16 cellular contexts compared by ENCODE assay signal in the genomic region with DNA sequence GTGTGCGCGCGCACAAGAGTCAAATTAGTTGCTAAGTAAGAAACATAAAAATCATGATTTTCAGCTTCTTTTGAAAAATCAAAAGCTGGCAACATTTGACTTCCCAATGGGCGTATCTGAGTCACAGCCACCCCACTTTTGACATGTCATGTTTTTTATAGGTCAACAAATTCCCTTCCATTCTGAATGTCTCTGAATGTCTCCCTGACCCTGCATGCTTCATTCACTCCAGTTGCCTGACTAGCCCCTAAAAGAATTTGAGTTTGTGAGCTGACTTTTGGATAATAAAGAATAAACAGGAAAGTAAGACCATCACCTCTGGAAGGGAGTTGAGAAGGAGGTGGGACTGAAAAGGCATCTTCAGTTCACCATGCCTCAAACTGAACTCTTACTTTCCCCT. TPM values are rescaled to one million over a fixed set of nuclear protein-coding genes. Genes with fewer than 3 reads are reported as not detected.
A peak's percentile ranks its signal among the peaks of the same experiment; 100 is the strongest.
DNase-seq lines count a peak whose midpoint lies in the region; ATAC-seq and TF ChIP-seq lines count a peak whose summit lies in the region.
"Had no signal": no experiment of that assay in that cellular context is flagged by ENCODE, and none has a peak within 500 bp of the region (broad histone marks: within the 10 kb centered on the region; RNA-seq: fewer than 3 reads in every experiment).

No MANE protein-coding gene starts in this region.

- ATAC-seq in IMR-90 (ENCODE audit: low read depth) (no peak), GM21390 (IDR thresholded peaks at IDR 0.05; ENCODE audit: unreplicated experiment) (no peak), GM21528 (IDR thresholded peaks at IDR 0.05; ENCODE audit: low FRiP score, unreplicated experiment) (no peak)
- ATAC-seq: HCT116 had no signal

- CTCF ChIA-PET in IMR-90 (lab: Yijun Ruan, JAX) = interaction anchor here (0.9 kb wide), 1 partner anchor 19 kb away, joined by 3 read pairs; no protein-coding TSS in a partner anchor

- H3K36me3 ChIP-seq in GM23248 (ENCODE audit: low read depth) = no peaks in the 10 kb centered on the region
- no peaks in the 10 kb centered on the region for H3K36me3 ChIP-seq in IMR-90 (ENCODE audit: control insufficient read depth, insufficient read depth, low read length)

- H4K8ac ChIP-seq in IMR-90 (ENCODE audit: low read depth in 2 of 2, low read length in 2 of 2) = no peak overlapping the region

- H3K79me1 ChIP-seq in IMR-90 (ENCODE audit: low read depth in 1 of 2, low read length in 2 of 2) = no peaks in the 10 kb centered on the region

- no peak overlapping the region for H3K18ac ChIP-seq in IMR-90 (ENCODE audit: low read depth, low read length)

- no peak overlapping the region for H3K27ac ChIP-seq in GM23248
- H3K27ac ChIP-seq in IMR-90 (ENCODE audit: insufficient read depth, low read length) = no peak overlapping the region

- TF ChIP-seq RAD21 in IMR-90 (IDR thresholded peaks at IDR 0.05; ENCODE audit: low read length) = no peak

- H3K4me2 ChIP-seq in GM23248 (ENCODE audit: unreplicated experiment) = no peak overlapping the region
- H3K4me2 ChIP-seq in IMR-90 (ENCODE audit: low read depth, low read length) = no peak overlapping the region

- peak overlapping the region; percentile 19 for H3K14ac ChIP-seq in IMR-90 (replicated peaks; ENCODE audit: low read depth, low read length)

- H3K9me3 ChIP-seq in GM23248 (ENCODE audit: low read depth) = no peaks in the 10 kb centered on the region
- H3K9me3 ChIP-seq in IMR-90 (ENCODE audit: control insufficient read depth, insufficient read depth, low read length) = no peaks in the 10 kb centered on the region

- no peak overlapping the region for H2BK20ac ChIP-seq in IMR-90 (ENCODE audit: low read depth, low read length)

- H2BK15ac ChIP-seq in IMR-90 (ENCODE audit: low read depth, low read length) = no peak overlapping the region

- H4K5ac ChIP-seq in IMR-90 (ENCODE audit: low read depth, low read length) = no peak overlapping the region

- peak; percentile 51 for DNase-seq in EH (ENCODE audit: low read depth)
- peak; percentile 17 for DNase-seq in GM23248
- no peak for DNase-seq in IMR-90
- peak; percentile 12 for DNase-seq in renal cortical epithelial cell (ENCODE audit: low read depth)
- no peak for DNase-seq in NCI-H187 treated with DMSO at 0.1 percent for 48 hours (lab: John Stamatoyannopoulos, UW)
- DNase-seq in NK-92 (lab: John Stamatoyannopoulos, UW; ENCODE audit: unreplicated experiment) = no peak
- DNase-seq: C1 segment of cervical spinal cord; CD4-positive, alpha-beta memory T cell; COR-L47; DMS153; DND-41; GF-D8; H9 had no signal

- no peak overlapping the region for H2AK5ac ChIP-seq in IMR-90 (ENCODE audit: low read depth, low read length)

- dilution Hi-C loops in IMR-90 (cut with HindIII; ENCODE audit: low sequenced_read_pairs, unreplicated experiment) = no loop called here

- POLR2A ChIA-PET in IMR-90 (lab: Charles Lee; ENCODE audit: unreplicated experiment) = no interaction called here

- intact Hi-C loops in IMR-90 (cut with micrococcal nuclease) = no loop called here

- H3K9me1 ChIP-seq in IMR-90 (ENCODE audit: insufficient read depth, low read length) = no peaks in the 10 kb centered on the region; the same call in 1 of the 2 replicates

- in situ Hi-C loops in GM23248 (cut with MboI) = no loop called here
- in situ Hi-C loops in IMR-90 (cut with MboI; ENCODE audit: low sequenced_read_pairs) = no loop called here

- no TSS peak for BruUV-seq in IMR-90 (replicated peaks; lab: Mats Ljungman, UMichigan)

- no peak overlapping the region for H2BK120ac ChIP-seq in IMR-90 (ENCODE audit: low read depth, low read length)

- no peak overlapping the region for H3K56ac ChIP-seq in IMR-90 (ENCODE audit: extremely low read depth, insufficient read depth, low read length)

- H3F3A ChIP-seq in GM23248 (ENCODE audit: insufficient read depth) = peaks cover 20% of the 10 kb centered on the region; the same call in 1 of the 2 replicates

- H2AFZ ChIP-seq in GM23248 (no peak overlapping the region), IMR-90 (replicated peaks; ENCODE audit: low read length, poor library complexity) (no peak overlapping the region)

- no peak overlapping the region for H2AK9ac ChIP-seq in IMR-90 (replicated peaks; ENCODE audit: low read depth, low read length, poor library complexity)

- H3K4me3 ChIP-seq in GM23248 (no peak overlapping the region), IMR-90 (ENCODE audit: insufficient read depth, low read depth, low read length) (no peak overlapping the region)

- H3K27me3 ChIP-seq in GM23248 (replicated peaks; ENCODE audit: insufficient read depth) (no peaks in the 10 kb centered on the region), IMR-90 (ENCODE audit: control insufficient read depth, insufficient read depth, low read length) (peaks cover 2% of the 10 kb centered on the region; the same call in 1 of the 2 replicates)

- H3K4me1 ChIP-seq in GM23248 (ENCODE audit: insufficient read depth) (peaks cover 38% of the 10 kb centered on the region), IMR-90 (ENCODE audit: control insufficient read depth, insufficient read depth, low read length) (peaks cover 4% of the 10 kb centered on the region; the same call in 1 of the 2 replicates)

- no peak overlapping the region for H4K91ac ChIP-seq in IMR-90 (ENCODE audit: insufficient read depth, low read depth, low read length)

- H3K9ac ChIP-seq in GM23248 (no peak overlapping the region), IMR-90 (ENCODE audit: low read depth, low read length) (no peak overlapping the region)

- no peak for TF ChIP-seq POLR2A in IMR-90 (IDR thresholded peaks at IDR 0.05; ENCODE audit: low read depth, low read length)

- WGBS in GM23248 (ENCODE audit: low coverage in 1 of 2, low lambda C conversion rate in 2 of 2, missing lambda C conversion rate in 2 of 2), 2 experiments = 72 to 98% methylated on average over 3 to 4 of the region's 4 CpGs
- no CpG with 5 or more reads among the region's 4 CpGs for WGBS in IMR-90 (ENCODE audit: extremely low coverage in 2 of 2, insufficient read length in 1 of 2), 2 experiments

- H2BK5ac ChIP-seq in IMR-90 (ENCODE audit: low read depth, low read length, poor library complexity, severe bottlenecking) = no peak overlapping the region

- no peaks in the 10 kb centered on the region for H3K79me2 ChIP-seq in GM23248 (ENCODE audit: insufficient read depth)

- no peaks in the 10 kb centered on the region for H3K9me2 ChIP-seq in GM23248 (ENCODE audit: insufficient read depth)

- no peak overlapping the region for H3K4ac ChIP-seq in IMR-90 (ENCODE audit: low read depth, low read length)

- H3K23ac ChIP-seq in IMR-90 (ENCODE audit: low read depth, low read length) = no peak overlapping the region; the same call in 1 of the 2 replicates

- H4K20me1 ChIP-seq in GM23248 (ENCODE audit: insufficient read depth) (no peaks in the 10 kb centered on the region), IMR-90 (ENCODE audit: insufficient read depth, low read length) (no peaks in the 10 kb centered on the region)

- no peak for TF ChIP-seq CTCF in IMR-90 (conservative IDR thresholded peaks at IDR 0.05; ENCODE audit: low read depth, low read length)

TF ChIP-seq in IMR-90, 13 proteins besides CTCF, POLR2A, EP300 and RAD21:
- TF ChIP-seq RFX5 (IDR thresholded peaks at IDR 0.05; ENCODE audit: low read depth, low read length) (no peak), MXI1 (IDR thresholded peaks at IDR 0.05; ENCODE audit: borderline replicate concordance, low read depth, low read length) (no peak), NFE2L2 (IDR thresholded peaks at IDR 0.05; ENCODE audit: low read depth, low read length) (no peak), MAZ (IDR thresholded peaks at IDR 0.05; ENCODE audit: borderline replicate concordance, low read depth, low read length) (no peak), CEBPB (IDR thresholded peaks at IDR 0.05; ENCODE audit: low read depth, low read length) (no peak), SMC3 (IDR thresholded peaks at IDR 0.05; ENCODE audit: low read depth, low read length) (no peak)
- TF ChIP-seq, protein P1, sequence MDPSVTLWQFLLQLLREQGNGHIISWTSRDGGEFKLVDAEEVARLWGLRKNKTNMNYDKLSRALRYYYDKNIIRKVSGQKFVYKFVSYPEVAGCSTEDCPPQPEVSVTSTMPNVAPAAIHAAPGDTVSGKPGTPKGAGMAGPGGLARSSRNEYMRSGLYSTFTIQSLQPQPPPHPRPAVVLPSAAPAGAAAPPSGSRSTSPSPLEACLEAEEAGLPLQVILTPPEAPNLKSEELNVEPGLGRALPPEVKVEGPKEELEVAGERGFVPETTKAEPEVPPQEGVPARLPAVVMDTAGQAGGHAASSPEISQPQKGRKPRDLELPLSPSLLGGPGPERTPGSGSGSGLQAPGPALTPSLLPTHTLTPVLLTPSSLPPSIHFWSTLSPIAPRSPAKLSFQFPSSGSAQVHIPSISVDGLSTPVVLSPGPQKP (IDR thresholded peaks at IDR 0.05; ENCODE audit: borderline replicate concordance, low read depth, low read length) = no peak

RNA-seq across cellular contexts. Expression of a gene that starts 20.2 kb away (rescaled TPM):
- total RNA-seq in GM23248 (2014; rRNA removed; shearing (Covaris generic)) = 19.6 and 23.3 TPM in 2 replicates
- 4.9 and 6.2 TPM in 2 replicates for polyA plus RNA-seq in GM23248 (2016; fragmentation: Nextera tagmentation; extraction: Ambion mirVana)
- total RNA-seq in IMR-90 (2012; rRNA removed) = 22.5 and 22.8 TPM in 2 replicates
- 5.7 TPM in 2 replicates for polyA plus RNA-seq in IMR-90 (2012; rRNA removed)
- 3.0 and 3.7 TPM in 2 replicates for polyA plus RNA-seq in IMR-90 (2012; cell fraction: cytosol; rRNA removed)
- 5.5 and 9.3 TPM in 2 replicates for polyA plus RNA-seq in IMR-90 (2012; cell fraction: nucleus; rRNA removed; ENCODE audit: low replicate concordance)
- total RNA-seq in renal cortical epithelial cell = 75.5 and 100 TPM in 2 replicates

Comparison
In these comparisons a context has a peak if more than half of its experiments do, and no peak if none do; other contexts are left out.
1. DNase-seq: peak in EH (single experiment), GM23248 (single experiment) and renal cortical epithelial cell (single experiment); none in IMR-90 (single experiment), NCI-H187 treated with DMSO at 0.1 percent for 48 hours (single experiment) and NK-92 (single experiment).